ENCODE assay signal across 11 cellular contexts in genomic region chr4:6472387-6473263, GRCh38. TPM values are rescaled to one million over a fixed set of nuclear protein-coding genes. Genes with fewer than 3 reads are reported as not detected.
DNase-seq lines count a peak whose midpoint lies in the region; ATAC-seq, FAIRE-seq and TF ChIP-seq lines count a peak whose summit lies in the region.
"Had no signal": no experiment of that assay in that cellular context is flagged by ENCODE, and none has a peak within 500 bp of the region (broad histone marks: within the 10 kb centered on the region; RNA-seq: fewer than 3 reads in every experiment).

Gene PPP2R2C, minus strand, starts transcription at chr4:6472614. Its CDS starts 385 bp downstream, at chr4:6472229.

- no peak for TF ChIP-seq RAD21 in A549 (conservative IDR thresholded peaks at IDR 0.05 in 1 of 2, IDR thresholded peaks at IDR 0.05 in 1 of 2)

- peaks cover 3% of the 10 kb centered on the region for H4K20me1 ChIP-seq in mammary epithelial cell (ENCODE audit: insufficient read depth, low read length)

- H3K9me3 Mint-ChIP-seq in T-helper 2 cell treated with Interferon-gamma antibody and Interleukin-4, amounts not matched to agents 5 μg/mL and 100 μg/mL, for 36 hours, result no peaks in the 10 kb centered on the region

- dilution Hi-C loops in mammary epithelial cell (cut with HindIII; ENCODE audit: low sequenced_read_pairs), result no loop called here

- no peak for TF ChIP-seq EP300 in A549 (IDR thresholded peaks at IDR 0.05)

- H3K9me3 ChIP-seq in A549, result no peaks in the 10 kb centered on the region
- H3K9me3 ChIP-seq in mammary epithelial cell (replicated peaks; ENCODE audit: insufficient read depth, low read length), result no peaks in the 10 kb centered on the region

- intact Hi-C loops in mammary epithelial cell (cut with micrococcal nuclease), result loop anchor here (5.0 kb wide), 1 partner anchor 75 kb away; no protein-coding TSS in a partner anchor
- intact Hi-C loops in lower leg skin (cut with DNase I; ENCODE audit: low total_unique reads), result no loop called here

- H3K4me3 Mint-ChIP-seq in T-helper 2 cell treated with Interferon-gamma antibody and Interleukin-4, amounts not matched to agents 5 μg/mL and 100 μg/mL, for 36 hours, result no peak within 1 kb of the TSS

- peaks cover 2% of the 10 kb centered on the region for H3K4me1 Mint-ChIP-seq in T-helper 2 cell treated with Interferon-gamma antibody and Interleukin-4, amounts not matched to agents 5 μg/mL and 100 μg/mL, for 36 hours (ENCODE audit: low read depth)

- H3K4me1 ChIP-seq in A549, result peaks cover 10% of the 10 kb centered on the region; the same call in 1 of the 3 replicates
- H3K4me1 ChIP-seq in mammary epithelial cell (ENCODE audit: insufficient read depth, low read length), result peaks cover 8% of the 10 kb centered on the region

- H3K36me3 Mint-ChIP-seq in T-helper 2 cell treated with Interferon-gamma antibody and Interleukin-4, amounts not matched to agents 5 μg/mL and 100 μg/mL, for 36 hours (ENCODE audit: low read depth), result no peaks in the 10 kb centered on the region

- no peak within 1 kb of the TSS for H2AFZ ChIP-seq in mammary epithelial cell (ENCODE audit: low read depth, low read length)

- TF ChIP-seq POLR2A in A549 (IDR thresholded peaks at IDR 0.05; ENCODE audit: low read length) (no peak; the same call in none of the 2 replicates), lower leg skin (IDR thresholded peaks at IDR 0.05) (no peak), erythroblast (IDR thresholded peaks at IDR 0.05; ENCODE audit: low read length) (no peak)

- H3K27me3 ChIP-seq in H7 (ENCODE audit: control insufficient read depth, insufficient read depth, low read length) (peaks cover 34% of the 10 kb centered on the region), mammary epithelial cell (ENCODE audit: insufficient read depth, low read length) (peaks cover 23% of the 10 kb centered on the region)

- H3K27ac ChIP-seq in A549 (peak within 1 kb of the TSS; percentile 97), mammary epithelial cell (ENCODE audit: insufficient read depth, low read depth, low read length) (no peak within 1 kb of the TSS)

- peaks cover 53% of the 10 kb centered on the region for H3K27me3 Mint-ChIP-seq in T-helper 2 cell treated with Interferon-gamma antibody and Interleukin-4, amounts not matched to agents 5 μg/mL and 100 μg/mL, for 36 hours (ENCODE audit: low read depth)

- ATAC-seq in A549, result peak; percentile 59 to 62
- ATAC-seq in HG02678 (IDR thresholded peaks at IDR 0.05; ENCODE audit: unreplicated experiment), result no peak

- H3K4me3 ChIP-seq in A549 (peak within 1 kb of the TSS; percentile 84), H7 (ENCODE audit: insufficient read depth, low read depth, low read length) (peak within 1 kb of the TSS; percentile 62), mammary epithelial cell (replicated peaks in 1 of 3; ENCODE audit: insufficient read depth in 1 of 3, low read depth in 2 of 3, low read length in 3 of 3) (peak within 1 kb of the TSS in 1 of 3 experiments; percentile 10), lower leg skin (ENCODE audit: low read depth, poor library complexity, severe bottlenecking) (peak within 1 kb of the TSS; percentile 18)

- BruUV-seq in mammary epithelial cell (replicated peaks; lab: Mats Ljungman, UMichigan), result no TSS peak

- CTCF ChIA-PET in A549 (lab: Yijun Ruan, JAX), result interaction anchor here (0.5 to 4.3 kb wide), 4 partner anchors 76 to 617 kb away, joined by 3 to 28 read pairs (median 4); no protein-coding TSS in a partner anchor
- CTCF ChIA-PET in mammary epithelial cell (lab: Charles Lee; ENCODE audit: low non-redundant PET), result no interaction called here

- FAIRE-seq in A549 (lab: Jason Lieb, UNC), result no peak

- TF ChIP-seq CTCF in A549 (IDR thresholded peaks at IDR 0.05) (no peak), mammary epithelial cell (conservative IDR thresholded peaks at IDR 0.05 in 1 of 2, IDR thresholded peaks at IDR 0.05 in 1 of 2; ENCODE audit: extremely low read depth in 1 of 2, insufficient read depth in 1 of 2, low read depth in 1 of 2, low read length in 2 of 2) (no peak), lower leg skin (IDR thresholded peaks at IDR 0.05) (no peak)

- in situ Hi-C loops in mammary epithelial cell (cut with MboI; ENCODE audit: low sequenced_read_pairs in 2 of 2), result no loop called here

- DNase-seq in A549 (ENCODE audit: low read depth in 1 of 2, low spot score in 1 of 2) (peak; percentile 26 to 32), H7 (peak; percentile 91), mammary epithelial cell (no peak), lower leg skin (ENCODE audit: low spot score in 2 of 2) (peak; percentile 12 to 73), NCI-H446 treated with DMSO at 0.1 percent for 48 hours (lab: John Stamatoyannopoulos, UW) (no peak), erythroblast (lab: John Stamatoyannopoulos, UW) (no peak)
- no peak for DNase-seq in T-helper 2 cell treated with Interferon-gamma antibody and Interleukin-4, amounts not matched to agents 5 μg/mL and 100 μg/mL, for 36 hours (ENCODE audit: low spot score)

- no peak within 1 kb of the TSS for H3K27ac Mint-ChIP-seq in T-helper 2 cell treated with Interferon-gamma antibody and Interleukin-4, amounts not matched to agents 5 μg/mL and 100 μg/mL, for 36 hours

- no peaks in the 10 kb centered on the region for H3K36me3 ChIP-seq in H7 (replicated peaks; ENCODE audit: control insufficient read depth, insufficient read depth, low read length)
- no peaks in the 10 kb centered on the region for H3K36me3 ChIP-seq in mammary epithelial cell (ENCODE audit: insufficient read depth, low read length)

- no peaks in the 10 kb centered on the region for H3K79me2 ChIP-seq in mammary epithelial cell (ENCODE audit: insufficient read depth, low read length)

- WGBS in A549 (ENCODE audit: missing lambda C conversion rate), result 57% methylated on average over 9 of the region's 86 CpGs
- WGBS in mammary epithelial cell (ENCODE audit: low coverage, missing lambda C conversion rate), result 0% methylated on average over 8 of the region's 86 CpGs
- WGBS in lower leg skin, 2 donors, result 7 to 8% methylated on average over 21 to 27 of the region's 86 CpGs

- no peak within 1 kb of the TSS for H3K9ac ChIP-seq in mammary epithelial cell (ENCODE audit: insufficient read depth, low read length)

- POLR2A ChIA-PET in A549 (lab: Yijun Ruan, JAX), result no interaction called here

- H3K4me2 ChIP-seq in A549 (peak within 1 kb of the TSS; percentile 96), mammary epithelial cell (ENCODE audit: insufficient read depth, low read depth, low read length) (peak within 1 kb of the TSS; percentile 56)

TF ChIP-seq in A549, 52 proteins besides CTCF, POLR2A, EP300 and RAD21:
- TF ChIP-seq FOSB (CRISPR knock-in tag; IDR thresholded peaks at IDR 0.05) (no peak), KDM1A (IDR thresholded peaks at IDR 0.05; ENCODE audit: low read depth) (no peak), BCL3 (IDR thresholded peaks at IDR 0.05) (no peak), MAX (IDR thresholded peaks at IDR 0.05) (no peak), NFE2L2 (conservative IDR thresholded peaks at IDR 0.05; ENCODE audit: low read length) (no peak), ESRRA (IDR thresholded peaks at IDR 0.05; ENCODE audit: borderline replicate concordance, low read length) (no peak), CEBPB (IDR thresholded peaks at IDR 0.05) (no peak), MAFK (IDR thresholded peaks at IDR 0.05; ENCODE audit: partially characterized antibody) (no peak), FOSL2 (IDR thresholded peaks at IDR 0.05) (no peak), FOSL2 (CRISPR knock-in tag; IDR thresholded peaks at IDR 0.05) (no peak)

RNA-seq across cellular contexts. Expression of gene PPP2R2C, which starts in this region (rescaled TPM):
- polyA plus RNA-seq in A549 (2011; rRNA removed), result 23.9 and 26.9 TPM in 2 replicates
- polyA plus RNA-seq in A549 (2012; cell fraction: cytosol; rRNA removed), result 38.9 and 50.9 TPM in 2 replicates
- polyA plus RNA-seq in A549 (2012; cell fraction: nucleus; rRNA removed), result 41.8 and 48.0 TPM in 2 replicates
- polyA plus RNA-seq in A549 (2017; fragmentation: RNase III; extraction: RNeasy Plus Mini Kit Qiagen cat#74134 plus additional on column Dnase treatment), result 28.6 to 31.2 TPM (median 29.4 TPM) in 3 replicates
- polyA minus RNA-seq in A549 (2011; rRNA and poly(A)+ RNA removed), result 64.9 and 74.3 TPM in 2 replicates
- total RNA-seq in H7 (2014; rRNA removed; shearing (Covaris generic)), result 7.2 and 7.6 TPM in 2 replicates
- total RNA-seq in mammary epithelial cell, result under 1 TPM; 0.17 to 0.24 TPM
- 0.18 TPM for polyA plus RNA-seq in mammary epithelial cell
- not detected for polyA minus RNA-seq in mammary epithelial cell
- total RNA-seq in lower leg skin, result 10 to 100 TPM; 50.7 to 81.3 (median 62.0) TPM
- total RNA-seq: epithelial cell of proximal tubule; skeletal muscle tissue; T-helper 2 cell treated with Interferon-gamma antibody and Interleukin-4, amounts not matched to agents 100 ng/mL and 5 ng/mL, for 36 hours had no signal

Comparison
In these comparisons a context has a peak if more than half of its experiments do, and no peak if none do; other contexts are left out.
1. RNA of gene PPP2R2C (polyA plus RNA-seq): 23.9 to 50.9 TPM in A549; 0.18 TPM in mammary epithelial cell (single experiment); every median in the first group is over 10 times any median in the second.
2. DNase-seq: peak in A549 (2 of 2), H7 (single experiment) and lower leg skin (2 of 2); none in mammary epithelial cell (single experiment), NCI-H446 treated with DMSO at 0.1 percent for 48 hours (single experiment), T-helper 2 cell treated with Interferon-gamma antibody and Interleukin-4, amounts not matched to agents 5 μg/mL and 100 μg/mL, for 36 hours (single experiment) and erythroblast (0 of 2).